9 cellular contexts compared by ENCODE assay signal in genomic region chr13:99062593-99062992, GRCh38.
A peak's percentile ranks its signal among the peaks of the same experiment; 100 is the strongest.
DNase-seq lines count a peak whose midpoint lies in the region; ATAC-seq and TF ChIP-seq lines count a peak whose summit lies in the region.
"Had no signal": no experiment of that assay in that cellular context is flagged by ENCODE, and none has a peak within 500 bp of the region (broad histone marks: within the 10 kb centered on the region; RNA-seq: fewer than 3 reads in every experiment).

No MANE protein-coding gene starts in this region.

- no peak for ATAC-seq in CD8-positive, alpha-beta T cell
- ATAC-seq in GM19351 (IDR thresholded peaks at IDR 0.05; ENCODE audit: unreplicated experiment), result no peak
- no peak for ATAC-seq in GM21619 (IDR thresholded peaks at IDR 0.05; ENCODE audit: unreplicated experiment)

- no peak overlapping the region for H3K27ac ChIP-seq in CD8-positive, alpha-beta T cell (ENCODE audit: low read depth, low read length)
- peak overlapping the region; percentile 54 to 79 for H3K27ac ChIP-seq in esophagus (ENCODE audit: low read depth in 2 of 2, low read length in 1 of 2)

- peaks cover 59% of the 10 kb centered on the region for H3K4me1 ChIP-seq in CD8-positive, alpha-beta T cell (ENCODE audit: insufficient read depth, low read length)
- peaks cover 6 to 24% of the 10 kb centered on the region in 2 donors for H3K4me1 ChIP-seq in esophagus (ENCODE audit: control insufficient read depth in 2 of 2, insufficient read depth in 2 of 2, low read length in 1 of 2)

- H3K27ac Mint-ChIP-seq in CD8-positive, alpha-beta T cell, result peak overlapping the region; percentile 2
- H3K27ac Mint-ChIP-seq in osteocyte (ENCODE audit: unreplicated experiment), result peak overlapping the region; percentile 74

- no peaks in the 10 kb centered on the region for H3K9me3 Mint-ChIP-seq in CD8-positive, alpha-beta T cell
- no peaks in the 10 kb centered on the region for H3K9me3 Mint-ChIP-seq in osteocyte (ENCODE audit: unreplicated experiment)

- intact Hi-C loops in CD8-positive, alpha-beta T cell (cut with DNase I, micrococcal nuclease), result no loop called here

- TF ChIP-seq CTCF in CD8-positive, alpha-beta T cell (IDR thresholded peaks at IDR 0.05), result no peak
- no peak for TF ChIP-seq CTCF in osteocyte (IDR thresholded peaks at IDR 0.05)

- H3K4me1 Mint-ChIP-seq in CD8-positive, alpha-beta T cell (ENCODE audit: low read depth), result peaks cover 89% of the 10 kb centered on the region
- peaks cover 21% of the 10 kb centered on the region for H3K4me1 Mint-ChIP-seq in osteocyte (ENCODE audit: unreplicated experiment)

- no peak overlapping the region for H3K4me3 Mint-ChIP-seq in CD8-positive, alpha-beta T cell
- no peak overlapping the region for H3K4me3 Mint-ChIP-seq in osteocyte (ENCODE audit: unreplicated experiment)

- no peaks in the 10 kb centered on the region for H3K36me3 ChIP-seq in CD8-positive, alpha-beta T cell (ENCODE audit: insufficient read depth, low read length)
- H3K36me3 ChIP-seq in esophagus (ENCODE audit: control insufficient read depth in 2 of 2, insufficient read depth in 2 of 2, low read length in 1 of 2), result no peaks in the 10 kb centered on the region

- no peaks in the 10 kb centered on the region for H3K27me3 Mint-ChIP-seq in CD8-positive, alpha-beta T cell (ENCODE audit: low read depth)
- no peaks in the 10 kb centered on the region for H3K27me3 Mint-ChIP-seq in osteocyte (ENCODE audit: unreplicated experiment)

- no peak for DNase-seq in CD8-positive, alpha-beta T cell
- DNase-seq in NCI-H2171 treated with DMSO at 0.1 percent for 48 hours (lab: John Stamatoyannopoulos, UW) (peak; percentile 46), osteocyte (ENCODE audit: extremely low spot score, unreplicated experiment) (no peak), AML-193 (lab: John Stamatoyannopoulos, UW) (no peak), GOT3 (lab: John Stamatoyannopoulos, UW) (no peak)
- DNase-seq: NCI-H510A treated with DMSO at 0.1 percent for 48 hours had no signal

- WGBS in esophagus, 2 donors, result 28 to 39% methylated on average over 10 of the region's 10 CpGs

- H3K36me3 Mint-ChIP-seq in CD8-positive, alpha-beta T cell, result peaks cover 13% of the 10 kb centered on the region
- H3K36me3 Mint-ChIP-seq in osteocyte (ENCODE audit: unreplicated experiment), result no peaks in the 10 kb centered on the region

- no peaks in the 10 kb centered on the region for H3K27me3 ChIP-seq in CD8-positive, alpha-beta T cell (ENCODE audit: insufficient read depth, low read length)
- no peaks in the 10 kb centered on the region for H3K27me3 ChIP-seq in esophagus (ENCODE audit: control insufficient read depth in 1 of 2, insufficient read depth in 2 of 2, low read length in 2 of 2)

- POLR2A ChIA-PET in CD8-positive, alpha-beta T cell (lab: Charles Lee), result interaction anchor here (0.6 kb wide), 1 partner anchor 447 kb away, joined by 3 read pairs; no protein-coding TSS in a partner anchor

- H3K9me3 ChIP-seq in CD8-positive, alpha-beta T cell (ENCODE audit: low read length), result no peaks in the 10 kb centered on the region
- no peaks in the 10 kb centered on the region for H3K9me3 ChIP-seq in esophagus (ENCODE audit: control insufficient read depth in 2 of 2, insufficient read depth in 1 of 2, low read depth in 1 of 2, low read length in 1 of 2)

- H3K4me3 ChIP-seq in CD8-positive, alpha-beta T cell (ENCODE audit: low read depth, low read length), result no peak overlapping the region
- peak overlapping the region in 1 of 2 donors; percentile 4 for H3K4me3 ChIP-seq in esophagus (ENCODE audit: low read depth in 1 of 2, low read length in 2 of 2)

- CTCF ChIA-PET in CD8-positive, alpha-beta T cell (lab: Charles Lee), result no interaction called here
